ENCODE assay signal across 8 cellular contexts in genomic region chr20:62804632-62805364, GRCh38. TPM values are rescaled to one million over a fixed set of nuclear protein-coding genes. Genes with fewer than 3 reads are reported as not detected.
A peak's percentile ranks its signal among the peaks of the same experiment; 100 is the strongest.
DNase-seq lines count a peak whose midpoint lies in the region; ATAC-seq and TF ChIP-seq lines count a peak whose summit lies in the region.

Gene OGFR, plus strand, starts transcription at chr20:62804835. Its CDS starts 25 bp downstream, at chr20:62804860.

- H3F3A ChIP-seq in neural progenitor cell (ENCODE audit: low read depth): peaks cover 38% of the 10 kb centered on the region

- H3K4me3 Mint-ChIP-seq in neural progenitor cell: peak within 1 kb of the TSS; percentile 90

- H3K4me3 ChIP-seq in foreskin fibroblast (ENCODE audit: low read depth in 1 of 2, low read length in 2 of 2) (peak within 1 kb of the TSS; percentile 68 to 76), neural progenitor cell (peak within 1 kb of the TSS; percentile 83)

- no peaks in the 10 kb centered on the region for H3K79me2 ChIP-seq in neural progenitor cell (ENCODE audit: low read depth)

- no peak within 1 kb of the TSS for H3K9ac ChIP-seq in neural progenitor cell

- no peak for DNase-seq in G401 (ENCODE audit: low spot score)
- DNase-seq in RKO (ENCODE audit: low spot score): peak; percentile 50
- DNase-seq in activated gamma-delta T cell (lab: John Stamatoyannopoulos, UW): peak; percentile 71
- peak in 1 of 2 donors; percentile 86 for DNase-seq in foreskin fibroblast
- DNase-seq in neural progenitor cell (ENCODE audit: low spot score): peak; percentile 74

- peaks cover 37% of the 10 kb centered on the region for H4K20me1 ChIP-seq in neural progenitor cell (ENCODE audit: low read depth)

- ATAC-seq in HG02642 (IDR thresholded peaks at IDR 0.05; ENCODE audit: poor library complexity, unreplicated experiment) (peak; percentile 58), HG03097 (IDR thresholded peaks at IDR 0.05; ENCODE audit: low FRiP score, unreplicated experiment) (no peak)

- H3K36me3 ChIP-seq in neural progenitor cell: no peaks in the 10 kb centered on the region

- peaks cover 22% of the 10 kb centered on the region for H3K27me3 ChIP-seq in neural progenitor cell

- peaks cover 32% of the 10 kb centered on the region for H3K4me1 Mint-ChIP-seq in neural progenitor cell

- H3K4me2 ChIP-seq in neural progenitor cell: peak within 1 kb of the TSS; percentile 87

- no peak within 1 kb of the TSS for H3K27ac ChIP-seq in neural progenitor cell
- peak within 1 kb of the TSS; percentile 89 for H3K27ac ChIP-seq in temporal lobe (ENCODE audit: low read depth, low read length)

- peaks cover 13% of the 10 kb centered on the region for H3K4me1 ChIP-seq in neural progenitor cell

- in situ Hi-C loops in G401 (cut with HindIII; ENCODE audit: low sequenced_read_pairs): no loop called here

- H3K27ac Mint-ChIP-seq in neural progenitor cell: no peak within 1 kb of the TSS

- peaks cover 20% of the 10 kb centered on the region for H3K27me3 Mint-ChIP-seq in neural progenitor cell (ENCODE audit: insufficient read depth, low read depth)

- H3K9me3 Mint-ChIP-seq in neural progenitor cell: no peaks in the 10 kb centered on the region

- H3K36me3 Mint-ChIP-seq in neural progenitor cell: peaks cover 4% of the 10 kb centered on the region

- peak within 1 kb of the TSS; percentile 77 for H2AFZ ChIP-seq in neural progenitor cell (replicated peaks)

- no peak for TF ChIP-seq CTCF in foreskin fibroblast (IDR thresholded peaks at IDR 0.05; ENCODE audit: low read depth, low read length)
- no peak for TF ChIP-seq CTCF in neural progenitor cell (IDR thresholded peaks at IDR 0.05)

- H3K9me3 ChIP-seq in neural progenitor cell (ENCODE audit: low read depth): no peaks in the 10 kb centered on the region

RNA-seq across cellular contexts. Expression of gene OGFR, which starts in this region (rescaled TPM):
- 43.9 and 45.6 TPM in 2 replicates for total RNA-seq in G401 (2014; rRNA removed; shearing (Covaris generic))
- total RNA-seq in neural progenitor cell (ENCODE audit: low replicate concordance) (7.0 and 23.9 TPM in 2 replicates), temporal lobe (17.9 TPM)
